Comparison of ENCODE assay signal across 8 cellular contexts in the genomic region with DNA sequence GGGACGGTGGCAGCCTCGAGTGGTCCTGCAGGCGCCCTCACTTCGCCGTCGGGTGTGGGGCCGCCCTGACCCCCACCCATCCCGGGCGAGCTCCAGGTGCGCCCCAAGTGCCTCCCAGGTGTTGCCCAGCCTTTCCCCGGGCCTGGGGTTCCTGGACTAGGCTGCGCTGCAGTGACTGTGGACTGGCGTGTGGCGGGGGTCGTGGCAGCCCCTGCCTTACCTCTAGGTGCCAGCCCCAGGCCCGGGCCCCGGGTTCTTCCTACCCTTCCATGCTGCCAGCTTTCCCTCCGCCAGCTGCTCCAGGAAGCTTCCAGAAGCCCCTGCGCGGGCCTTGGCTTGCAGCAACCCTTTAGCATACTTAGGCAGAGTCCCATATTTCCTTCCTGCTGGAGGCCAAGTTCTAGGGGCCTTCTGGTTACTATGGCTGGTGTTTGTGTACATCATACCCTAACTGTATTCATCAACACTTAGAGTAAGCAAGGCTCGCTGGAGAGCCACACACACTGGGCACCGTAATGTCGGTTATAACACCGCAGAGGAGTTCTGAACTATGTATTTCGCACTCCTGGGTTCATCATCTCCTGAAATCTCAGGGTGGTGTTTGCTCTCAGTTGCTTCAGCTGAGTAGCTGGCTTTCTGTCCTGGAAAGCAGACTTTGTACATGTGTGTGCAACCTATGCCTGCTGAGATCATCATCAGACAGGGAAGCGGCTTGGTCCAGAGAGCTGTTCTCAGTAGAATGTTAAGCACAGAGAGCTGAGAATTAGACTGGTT. TPM values are rescaled to one million over a fixed set of nuclear protein-coding genes. Genes with fewer than 3 reads are reported as not detected.
A peak's percentile ranks its signal among the peaks of the same experiment; 100 is the strongest.
DNase-seq lines count a peak whose midpoint lies in the region; ATAC-seq and TF ChIP-seq lines count a peak whose summit lies in the region.

No MANE protein-coding gene starts in this region.

- peak overlapping the region; percentile 78 to 90 (median 87) for H3K9ac ChIP-seq in BLaER1 treated with 17β-estradiol and CSF1 and Interleukin-3, amounts not matched to agents 10 nM and 100 nM
- H3K9ac ChIP-seq in MM.1S (ENCODE audit: low read length), result peak overlapping the region; percentile 55; the same call in 1 of the 2 replicates

- H3K27me3 Mint-ChIP-seq in memory B cell, result no peaks in the 10 kb centered on the region

- DNase-seq in MM.1S, result no peak
- peak; percentile 35 for DNase-seq in choroid plexus epithelial cell (ENCODE audit: low read depth)
- no peak for DNase-seq in memory B cell (ENCODE audit: low spot score in 2 of 2)
- peak; percentile 5 to 29 for DNase-seq in thyroid gland
- DNase-seq in DMS53 treated with DMSO at 0.1 percent for 48 hours (lab: John Stamatoyannopoulos, UW; ENCODE audit: unreplicated experiment), result no peak
- DNase-seq in glomerular visceral epithelial cell (ENCODE audit: extremely low spot score), result no peak

- TF ChIP-seq POLR2A in thyroid gland (IDR thresholded peaks at IDR 0.05), result no peak

- ATAC-seq in GM21360 (IDR thresholded peaks at IDR 0.05; ENCODE audit: unreplicated experiment), result peak; percentile 6
- ATAC-seq in memory B cell (ENCODE audit: low read depth), result no peak

- TF ChIP-seq CTCF in MM.1S (IDR thresholded peaks at IDR 0.05; ENCODE audit: low read length) (no peak), choroid plexus epithelial cell (conservative IDR thresholded peaks at IDR 0.05; ENCODE audit: low read depth, low read length) (no peak), thyroid gland (IDR thresholded peaks at IDR 0.05) (no peak)

- no peaks in the 10 kb centered on the region for H3K79me2 ChIP-seq in MM.1S (ENCODE audit: low read length)

- intact Hi-C loops in thyroid gland (cut with DNase I), result no loop called here

- H2AFZ ChIP-seq in MM.1S (ENCODE audit: low read length), result peak overlapping the region; percentile 91

- H3K9me3 ChIP-seq in BLaER1 treated with 17β-estradiol and CSF1 and Interleukin-3, amounts not matched to agents 10 nM and 100 nM (replicated peaks in 1 of 11), result no peaks in the 10 kb centered on the region
- no peaks in the 10 kb centered on the region for H3K9me3 ChIP-seq in MM.1S (replicated peaks; ENCODE audit: insufficient read depth, low read length)
- no peaks in the 10 kb centered on the region for H3K9me3 ChIP-seq in thyroid gland

- H4K20me1 ChIP-seq in BLaER1 treated with 17β-estradiol and CSF1 and Interleukin-3, amounts not matched to agents 10 nM and 100 nM, result peaks cover 0 to 5% (median 0%) of the 10 kb centered on the region in 11 experiments; a peak in 4 of 22 replicates
- H4K20me1 ChIP-seq in MM.1S (ENCODE audit: insufficient read depth, low read length), result no peaks in the 10 kb centered on the region

- H3K4me3 Mint-ChIP-seq in memory B cell, result peak overlapping the region; percentile 90

- no peaks in the 10 kb centered on the region for H3K9me2 ChIP-seq in MM.1S (replicated peaks; ENCODE audit: insufficient read depth, low read length)

- H3K36me3 ChIP-seq in BLaER1 treated with 17β-estradiol and CSF1 and Interleukin-3, amounts not matched to agents 10 nM and 100 nM, result peaks cover 0 to 15% (median 0%) of the 10 kb centered on the region in 11 experiments; a peak in 1 of 22 replicates
- no peaks in the 10 kb centered on the region for H3K36me3 ChIP-seq in MM.1S (replicated peaks; ENCODE audit: insufficient read depth, low read length)
- no peaks in the 10 kb centered on the region for H3K36me3 ChIP-seq in thyroid gland

- H3K36me3 Mint-ChIP-seq in memory B cell, result peaks cover 4% of the 10 kb centered on the region

- H3F3A ChIP-seq in MM.1S (ENCODE audit: insufficient read depth, low read length), result no peaks in the 10 kb centered on the region

- WGBS in thyroid gland, 2 donors, result 64 to 91% methylated on average over 6 to 11 of the region's 26 CpGs

- H3K27ac ChIP-seq in BLaER1 treated with 17β-estradiol and CSF1 and Interleukin-3, amounts not matched to agents 10 nM and 100 nM, result peak overlapping the region; percentile 77 to 92 (median 87)
- H3K27ac ChIP-seq in MM.1S (ENCODE audit: low read length) (no peak overlapping the region), thyroid gland (peak overlapping the region; percentile 62 to 86 (median 80))

- H3K27me3 ChIP-seq in BLaER1 treated with 17β-estradiol and CSF1 and Interleukin-3, amounts not matched to agents 10 nM and 100 nM, result no peaks in the 10 kb centered on the region
- H3K27me3 ChIP-seq in MM.1S (replicated peaks; ENCODE audit: insufficient read depth, low read length), result no peaks in the 10 kb centered on the region
- H3K27me3 ChIP-seq in thyroid gland, result no peaks in the 10 kb centered on the region

- H3K4me3 ChIP-seq in BLaER1 treated with 17β-estradiol and CSF1 and Interleukin-3, amounts not matched to agents 10 nM and 100 nM, result peak overlapping the region; percentile 78 to 96 (median 84)
- H3K4me3 ChIP-seq in MM.1S (ENCODE audit: low read length) (peak overlapping the region; percentile 76), choroid plexus epithelial cell (ENCODE audit: low read depth, low read length) (peak overlapping the region; percentile 87), thyroid gland (replicated peaks in 1 of 3) (peak overlapping the region; percentile 57 to 84 (median 74))

- H3K9me3 Mint-ChIP-seq in memory B cell, result no peaks in the 10 kb centered on the region

- H3K27ac Mint-ChIP-seq in memory B cell, result peak overlapping the region; percentile 84

- peaks cover 24 to 67% (median 58%) of the 10 kb centered on the region in 10 experiments for H3K4me1 ChIP-seq in BLaER1 treated with 17β-estradiol and CSF1 and Interleukin-3, amounts not matched to agents 10 nM and 100 nM
- H3K4me1 ChIP-seq in MM.1S (ENCODE audit: low read length), result 0 out of 2 replicates have a peak, but pooled peaks cover 5% of the 10 kb centered on the region
- peaks cover 11 to 12% of the 10 kb centered on the region in 2 donors for H3K4me1 ChIP-seq in thyroid gland

- peaks cover 7% of the 10 kb centered on the region for H3K4me1 Mint-ChIP-seq in memory B cell

- H3K4me2 ChIP-seq in BLaER1 treated with 17β-estradiol and CSF1 and Interleukin-3, amounts not matched to agents 10 nM and 100 nM, result peak overlapping the region; percentile 91 to 100 (median 99)
- peak overlapping the region; percentile 76 for H3K4me2 ChIP-seq in MM.1S (ENCODE audit: low read depth, low read length)

RNA-seq across cellular contexts. Expression of a gene that starts 0.5 kb away (rescaled TPM):
- 10 to 100 TPM; 17.6 to 48.7 (median 30.7) TPM for total RNA-seq in thyroid gland

Comparison
In these comparisons a context has a peak if more than half of its experiments do, and no peak if none do; other contexts are left out.
1. DNase-seq: peak in choroid plexus epithelial cell (single experiment) and thyroid gland (2 of 2); none in MM.1S (single experiment), memory B cell (0 of 2), DMS53 treated with DMSO at 0.1 percent for 48 hours (single experiment) and glomerular visceral epithelial cell (single experiment).
2. Peak in every context shown above with its lines, with median percentiles within 50 percentile points of each other: H3K4me3 ChIP-seq.